ENCODE assay signal across 27 cellular contexts in the genomic region with DNA sequence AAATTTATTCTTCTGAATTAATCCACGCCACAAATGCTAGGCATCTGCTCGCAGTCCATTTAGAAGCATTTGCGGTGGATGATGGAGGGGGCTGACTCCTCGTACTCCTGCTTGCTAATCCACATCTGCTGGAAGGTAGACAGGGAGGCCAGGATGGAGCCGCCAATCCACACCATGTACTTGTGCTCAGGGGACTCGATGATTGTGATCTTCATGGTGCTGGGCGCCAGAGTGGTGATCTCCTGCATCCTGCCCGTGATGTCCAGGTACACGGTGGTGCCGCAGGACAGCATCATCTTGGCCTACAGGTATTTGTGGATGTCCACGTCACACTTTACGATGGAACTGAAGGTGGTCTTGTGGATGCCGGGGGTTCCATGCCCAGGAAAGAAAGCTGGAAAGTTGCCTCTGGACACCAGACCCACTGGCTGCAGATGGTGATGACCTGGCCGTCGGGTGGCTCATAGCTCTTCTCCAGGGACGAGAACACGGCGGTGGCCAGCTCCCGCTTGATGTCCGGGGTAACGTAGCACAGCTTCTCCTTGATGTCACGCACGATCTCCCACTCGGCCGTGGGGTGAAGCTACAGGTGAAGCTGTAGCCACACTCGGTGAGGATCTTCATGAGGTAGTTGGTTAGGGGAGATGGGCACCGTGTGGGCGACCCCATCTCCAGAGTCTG.
"Had no signal": no experiment of that assay in that cellular context is flagged by ENCODE, and none has a peak within 500 bp of the region (broad histone marks: within the 10 kb centered on the region; RNA-seq: fewer than 3 reads in every experiment).

No MANE protein-coding gene starts in this region.

- H3K27ac ChIP-seq: colonic mucosa, epithelial cell of prostate, esophagus squamous epithelium, gastrocnemius medialis, heart right ventricle, left lung, lower lobe of right lung had no signal

- FAIRE-seq: endometrium, islet of Langerhans, keratinocyte had no signal

- H3K27me3 ChIP-seq: colonic mucosa, esophagus squamous epithelium, gastrocnemius medialis, heart right ventricle, left lung had no signal

- H3K36me3 Mint-ChIP-seq: mesothelial cell of epicardium had no signal

- H3K36me3 ChIP-seq: colonic mucosa, esophagus squamous epithelium, gastrocnemius medialis, heart right ventricle, left lung, lower lobe of right lung had no signal

- H3K4me3 Mint-ChIP-seq: dendritic cell treated with granulocyte-macrophage colony-stimulating factor and Interleukin-4, amounts not matched to agents 40 ng/mL and 50 ng/mL, for 4 days; effector memory CD8-positive, alpha-beta T cell; endodermal cell; mesothelial cell of epicardium; naive B cell had no signal

- H3K27me3 Mint-ChIP-seq: dendritic cell treated with granulocyte-macrophage colony-stimulating factor and Interleukin-4, amounts not matched to agents 40 ng/mL and 50 ng/mL, for 4 days had no signal

- DNase-seq: colonic mucosa; cortex of kidney; effector CD8-positive, alpha-beta T cell; effector memory CD8-positive, alpha-beta T cell; endodermal cell; erythroblast; esophagus squamous epithelium; foreskin fibroblast; foreskin melanocyte; gastrocnemius medialis; glutamatergic neuron; heart right ventricle; hippocampal formation; left cardiac atrium; left lung; left ventricle myocardium superior; lower lobe of right lung; mesenchymal stem cell; mucosa of descending colon; naive B cell had no signal

- H3K9me3 Mint-ChIP-seq: effector memory CD8-positive, alpha-beta T cell had no signal

- H3K4me3 ChIP-seq: colonic mucosa, esophagus squamous epithelium, gastrocnemius medialis, heart right ventricle, left lung, lower lobe of right lung, mucosa of descending colon had no signal

- H3K4me1 ChIP-seq: colonic mucosa, esophagus squamous epithelium, gastrocnemius medialis, heart right ventricle, left lung, lower lobe of right lung had no signal

- ATAC-seq: effector memory CD8-positive, alpha-beta T cell; esophagus mucosa; gastrocnemius medialis; heart right ventricle; left cardiac atrium; left lung; left ventricle myocardium superior; lower lobe of right lung; mucosa of descending colon had no signal

- H3K4me1 Mint-ChIP-seq: endodermal cell, mesothelial cell of epicardium had no signal

- H3K9me3 ChIP-seq: colonic mucosa, gastrocnemius medialis had no signal

- H3K27ac Mint-ChIP-seq: dendritic cell treated with granulocyte-macrophage colony-stimulating factor and Interleukin-4, amounts not matched to agents 40 ng/mL and 50 ng/mL, for 4 days; effector memory CD8-positive, alpha-beta T cell; endodermal cell; mesothelial cell of epicardium had no signal
